Comparison of ENCODE assay signal across 1 cellular context in genomic region chr11:99316761-99317475, GRCh38.
TF ChIP-seq lines count a peak whose summit lies in the region.

No MANE protein-coding gene starts in this region.

TF ChIP-seq in HepG2, 621 proteins besides CTCF, POLR2A, EP300 and RAD21 (continued from another document):
- TF ChIP-seq, protein P1, sequence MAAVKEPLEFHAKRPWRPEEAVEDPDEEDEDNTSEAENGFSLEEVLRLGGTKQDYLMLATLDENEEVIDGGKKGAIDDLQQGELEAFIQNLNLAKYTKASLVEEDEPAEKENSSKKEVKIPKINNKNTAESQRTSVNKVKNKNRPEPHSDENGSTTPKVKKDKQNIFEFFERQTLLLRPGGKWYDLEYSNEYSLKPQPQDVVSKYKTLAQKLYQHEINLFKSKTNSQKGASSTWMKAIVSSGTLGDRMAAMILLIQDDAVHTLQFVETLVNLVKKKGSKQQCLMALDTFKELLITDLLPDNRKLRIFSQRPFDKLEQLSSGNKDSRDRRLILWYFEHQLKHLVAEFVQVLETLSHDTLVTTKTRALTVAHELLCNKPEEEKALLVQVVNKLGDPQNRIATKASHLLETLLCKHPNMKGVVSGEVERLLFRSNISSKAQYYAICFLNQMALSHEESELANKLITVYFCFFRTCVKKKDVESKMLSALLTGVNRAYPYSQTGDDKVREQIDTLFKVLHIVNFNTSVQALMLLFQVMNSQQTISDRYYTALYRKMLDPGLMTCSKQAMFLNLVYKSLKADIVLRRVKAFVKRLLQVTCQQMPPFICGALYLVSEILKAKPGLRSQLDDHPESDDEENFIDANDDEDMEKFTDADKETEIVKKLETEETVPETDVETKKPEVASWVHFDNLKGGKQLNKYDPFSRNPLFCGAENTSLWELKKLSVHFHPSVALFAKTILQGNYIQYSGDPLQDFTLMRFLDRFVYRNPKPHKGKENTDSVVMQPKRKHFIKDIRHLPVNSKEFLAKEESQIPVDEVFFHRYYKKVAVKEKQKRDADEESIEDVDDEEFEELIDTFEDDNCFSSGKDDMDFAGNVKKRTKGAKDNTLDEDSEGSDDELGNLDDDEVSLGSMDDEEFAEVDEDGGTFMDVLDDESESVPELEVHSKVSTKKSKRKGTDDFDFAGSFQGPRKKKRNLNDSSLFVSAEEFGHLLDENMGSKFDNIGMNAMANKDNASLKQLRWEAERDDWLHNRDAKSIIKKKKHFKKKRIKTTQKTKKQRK (IDR thresholded peaks at IDR 0.05; ENCODE audit: low read length), result no peak
- no peak for TF ChIP-seq KLF11 (CRISPR knock-in tag; IDR thresholded peaks at IDR 0.05)
- TF ChIP-seq ZHX2 (IDR thresholded peaks at IDR 0.05; ENCODE audit: low read depth), result no peak
- no peak for TF ChIP-seq ZHX2 (CRISPR knock-in tag; IDR thresholded peaks at IDR 0.05; ENCODE audit: borderline replicate concordance)
- TF ChIP-seq CHD2 (IDR thresholded peaks at IDR 0.05; ENCODE audit: low read depth, low read length), result no peak
TF ChIP-seq in HepG2: peak in this region for 0.
